22 cellular contexts compared by ENCODE assay signal in genomic region chr4:76610751-76611150, GRCh38.
DNase-seq lines count a peak whose midpoint lies in the region; ATAC-seq and TF ChIP-seq lines count a peak whose summit lies in the region.
"Had no signal": no experiment of that assay in that cellular context is flagged by ENCODE, and none has a peak within 500 bp of the region (broad histone marks: within the 10 kb centered on the region; RNA-seq: fewer than 3 reads in every experiment).

No MANE protein-coding gene starts in this region.

- H3K27ac Mint-ChIP-seq in nephron (peak overlapping the region; percentile 15 to 90 (median 69)), type B pancreatic cell (peak overlapping the region; percentile 48)
- H3K27ac Mint-ChIP-seq: naive B cell, T-cell had no signal

- no peak overlapping the region for H3K4me3 ChIP-seq in HUES64 (ENCODE audit: low read length)
- no peak overlapping the region for H3K4me3 ChIP-seq in upper lobe of right lung
- H3K4me3 ChIP-seq: skin epidermis had no signal

- WGBS in HUES64: 76% methylated on average over 2 of the region's 2 CpGs

- no peak for DNase-seq in epithelial cell of prostate (ENCODE audit: low read depth, low spot score)
- no peak for DNase-seq in type B pancreatic cell (ENCODE audit: extremely low spot score, unreplicated experiment)
- no peak for DNase-seq in upper lobe of right lung
- no peak for DNase-seq in activated CD4-positive, CD25-positive, alpha-beta regulatory T cell treated with anti-CD3 and anti-CD28 coated beads, Interleukin-2, amount 50 U/mL, for 72 hours
- DNase-seq: activated CD4-positive, alpha-beta T cell treated with anti-CD3 and anti-CD28 coated beads, Interleukin-2, amount 50 U/mL, for 1 hour; activated CD8-positive, alpha-beta memory T cell treated with anti-CD3 and anti-CD28 coated beads, Interleukin-2, amount 50 U/mL, for 4 hours; activated gamma-delta T cell treated with Interleukin-2 at 50 U/mL for 16 hours; amygdala; effector CD8-positive, alpha-beta T cell; glutamatergic neuron; left ventricle myocardium superior; naive B cell; NCI-H146; posterior cingulate gyrus; stimulated activated CD4-positive, alpha-beta T cell treated with anti-CD3 and anti-CD28 coated beads, Interleukin-4, amount 100 ng/mL, for 4 hours; substantia nigra; T-cell had no signal

- peak overlapping the region; percentile 10; the same call in 1 of the 2 replicates for H3K9ac ChIP-seq in HUES64 (ENCODE audit: low read depth, low read length)

- H3K36me3 ChIP-seq in HUES64 (ENCODE audit: insufficient read depth, low read length) (no peaks in the 10 kb centered on the region), upper lobe of right lung (no peaks in the 10 kb centered on the region)

- H3K4me3 Mint-ChIP-seq in nephron: no peak overlapping the region
- no peak overlapping the region for H3K4me3 Mint-ChIP-seq in type B pancreatic cell
- H3K4me3 Mint-ChIP-seq: central memory CD8-positive, alpha-beta T cell; naive B cell; T-cell had no signal

- H3K4me1 Mint-ChIP-seq in nephron: peaks cover 33% of the 10 kb centered on the region
- H3K4me1 Mint-ChIP-seq in type B pancreatic cell (ENCODE audit: unreplicated experiment): peaks cover 51% of the 10 kb centered on the region
- H3K4me1 Mint-ChIP-seq: central memory CD8-positive, alpha-beta T cell; T-cell had no signal

- H3K27me3 ChIP-seq in HUES64 (ENCODE audit: insufficient read depth, low read length): no peaks in the 10 kb centered on the region
- no peaks in the 10 kb centered on the region for H3K27me3 ChIP-seq in upper lobe of right lung

- no peaks in the 10 kb centered on the region for H3K36me3 Mint-ChIP-seq in nephron (ENCODE audit: low read depth)
- no peaks in the 10 kb centered on the region for H3K36me3 Mint-ChIP-seq in type B pancreatic cell
- H3K36me3 Mint-ChIP-seq: naive B cell, T-cell had no signal

- H3K4me1 ChIP-seq in HUES64 (ENCODE audit: insufficient read depth, low read length) (peaks cover 51% of the 10 kb centered on the region), upper lobe of right lung (peaks cover 17% of the 10 kb centered on the region)

- H3K27me3 Mint-ChIP-seq in nephron (ENCODE audit: low read depth): no peaks in the 10 kb centered on the region
- no peaks in the 10 kb centered on the region for H3K27me3 Mint-ChIP-seq in type B pancreatic cell
- H3K27me3 Mint-ChIP-seq: naive B cell had no signal

- ATAC-seq in HG02938 (IDR thresholded peaks at IDR 0.05; ENCODE audit: unreplicated experiment) (no peak), upper lobe of right lung (no peak)
- ATAC-seq: T-cell had no signal

- H3K9me3 Mint-ChIP-seq in nephron (no peaks in the 10 kb centered on the region), type B pancreatic cell (peaks cover 10% of the 10 kb centered on the region)
- H3K9me3 Mint-ChIP-seq: central memory CD8-positive, alpha-beta T cell; naive B cell; T-cell had no signal

- H3K9me3 ChIP-seq in HUES64 (ENCODE audit: insufficient read depth, low read depth, low read length) (no peaks in the 10 kb centered on the region), upper lobe of right lung (no peaks in the 10 kb centered on the region)

- H3K27ac ChIP-seq in HUES64 (ENCODE audit: low read depth, low read length) (no peak overlapping the region), epithelial cell of prostate (peak overlapping the region; percentile 58), upper lobe of right lung (no peak overlapping the region)

- intact Hi-C loops in upper lobe of right lung (cut with DNase I): no loop called here

- TF ChIP-seq CTCF in nephron (IDR thresholded peaks at IDR 0.05; ENCODE audit: unreplicated experiment in 3 of 3): no peak
- TF ChIP-seq CTCF in type B pancreatic cell (conservative IDR thresholded peaks at IDR 0.05): no peak
- TF ChIP-seq CTCF in upper lobe of right lung (IDR thresholded peaks at IDR 0.05): no peak
